8 cellular contexts compared by ENCODE assay signal in the genomic region with DNA sequence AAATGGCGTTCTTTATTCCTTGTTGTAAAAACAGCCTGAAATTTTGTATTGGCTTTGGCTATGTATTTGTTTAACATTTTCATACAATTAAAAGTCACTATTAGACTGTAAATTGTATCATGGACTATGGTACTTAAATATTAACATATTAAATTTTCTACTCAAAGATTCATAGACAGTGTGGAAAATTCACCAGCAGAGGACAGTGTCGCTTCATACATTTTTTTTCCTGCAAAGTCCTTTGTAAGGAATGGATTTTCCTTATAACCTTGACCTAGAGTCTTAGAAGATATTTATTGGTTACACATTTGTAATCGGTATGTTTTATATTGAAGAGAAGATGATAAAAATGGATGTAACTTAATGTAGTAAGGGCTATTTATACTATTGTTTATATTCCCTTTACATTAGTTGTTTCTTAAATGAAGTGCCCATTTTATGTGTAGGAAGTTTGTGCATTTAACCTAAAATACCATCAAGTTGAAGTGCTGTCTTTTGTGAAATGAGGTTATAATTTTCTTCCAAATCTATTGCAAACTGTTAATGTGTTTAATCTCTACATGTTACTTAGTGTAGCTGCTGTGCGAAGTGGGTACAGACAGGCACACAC.
DNase-seq lines count a peak whose midpoint lies in the region; ATAC-seq and TF ChIP-seq lines count a peak whose summit lies in the region.

No MANE protein-coding gene starts in this region.

- TF ChIP-seq POLR2A in vagina (IDR thresholded peaks at IDR 0.05): no peak

- H3K4me3 ChIP-seq in right atrium auricular region: no peak overlapping the region
- no peak overlapping the region for H3K4me3 ChIP-seq in vagina

- no peak for DNase-seq in right atrium auricular region (ENCODE audit: low spot score)
- DNase-seq in Right ventricle myocardium superior: no peak
- DNase-seq in RPMI7951 (ENCODE audit: low read depth): peak; percentile 20
- peak; percentile 54 for DNase-seq in globus pallidus (ENCODE audit: low spot score)
- no peak for DNase-seq in vagina (ENCODE audit: extremely low spot score in 2 of 2)

- no peaks in the 10 kb centered on the region for H3K36me3 ChIP-seq in right atrium auricular region
- no peaks in the 10 kb centered on the region for H3K36me3 ChIP-seq in vagina

- H3K27me3 ChIP-seq in right atrium auricular region: no peaks in the 10 kb centered on the region
- no peaks in the 10 kb centered on the region for H3K27me3 ChIP-seq in vagina

- intact Hi-C loops in Right ventricle myocardium superior (cut with DNase I): no loop called here
- intact Hi-C loops in vagina (cut with DNase I): no loop called here

- H3K9me3 ChIP-seq in right atrium auricular region: no peaks in the 10 kb centered on the region
- no peaks in the 10 kb centered on the region for H3K9me3 ChIP-seq in vagina

- no peak overlapping the region for H3K27ac ChIP-seq in right atrium auricular region
- H3K27ac ChIP-seq in vagina: no peak overlapping the region

- H3K4me1 ChIP-seq in right atrium auricular region (no peaks in the 10 kb centered on the region), vagina (no peaks in the 10 kb centered on the region)

- TF ChIP-seq CTCF in right atrium auricular region (IDR thresholded peaks at IDR 0.05): peak; percentile 23 to 70
- peak in 2 of 3 experiments; percentile 14 to 22 for TF ChIP-seq CTCF in vagina (IDR thresholded peaks at IDR 0.05)

- ATAC-seq in Right ventricle myocardium superior (ENCODE audit: poor library complexity) (no peak), HG02973 (IDR thresholded peaks at IDR 0.05; ENCODE audit: unreplicated experiment) (no peak), HG03135 (IDR thresholded peaks at IDR 0.05; ENCODE audit: unreplicated experiment) (no peak), GM19397 (IDR thresholded peaks at IDR 0.05; ENCODE audit: unreplicated experiment) (no peak)

Comparison
In these comparisons a context has a peak if more than half of its experiments do, and no peak if none do; other contexts are left out.
1. DNase-seq: peak in RPMI7951 (single experiment) and globus pallidus (single experiment); none in right atrium auricular region (single experiment), Right ventricle myocardium superior (single experiment) and vagina (0 of 2).